ENCODE assay signal across 8 cellular contexts in the genomic region with DNA sequence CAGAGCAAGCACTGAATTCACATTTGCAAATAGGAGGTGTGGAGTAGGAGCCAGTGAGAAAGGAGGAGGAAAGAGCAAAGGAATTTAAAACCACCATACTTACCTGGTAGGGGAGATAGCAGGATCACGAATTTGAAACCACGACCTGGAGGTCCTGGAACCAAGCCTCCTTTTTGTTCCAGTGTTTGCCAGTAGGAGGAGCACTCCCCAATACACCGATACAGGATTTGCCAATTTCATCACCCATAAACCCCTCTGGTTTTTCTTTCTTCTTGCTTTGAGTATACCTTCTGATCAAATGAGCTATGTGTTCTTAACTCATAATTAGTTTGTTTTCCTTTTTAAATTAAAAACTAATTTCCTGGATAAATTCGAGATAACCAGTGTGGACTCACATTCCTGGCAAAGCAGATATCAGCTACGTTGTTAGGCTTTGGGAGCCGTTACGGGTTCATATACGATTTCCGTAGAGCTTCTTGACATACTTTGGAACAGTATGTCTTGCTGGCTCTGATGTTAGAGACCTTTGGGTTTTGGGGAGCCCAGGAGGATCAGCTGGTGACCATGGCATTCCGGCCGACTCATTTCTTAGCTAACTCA. TPM values are rescaled to one million over a fixed set of nuclear protein-coding genes. Genes with fewer than 3 reads are reported as not detected.
DNase-seq lines count a peak whose midpoint lies in the region; ATAC-seq and TF ChIP-seq lines count a peak whose summit lies in the region.

No MANE protein-coding gene starts in this region.

- POLR2A ChIA-PET in HCT116 (lab: Charles Lee) = no interaction called here
- POLR2A ChIA-PET in activated CD8-positive, alpha-beta T cell treated with anti-CD3 and anti-CD28 coated beads for 36 hours (lab: Charles Lee) = interaction anchor here (0.7 kb wide), 1 partner anchor 17 kb away, joined by 3 read pairs; no protein-coding TSS in a partner anchor

- H3K27ac ChIP-seq in HCT116 (ENCODE audit: low read depth, low read length) (no peak overlapping the region), vagina (no peak overlapping the region)

- H3K4me2 ChIP-seq in HCT116 (ENCODE audit: low read length) = peak overlapping the region; percentile 30

- H4K20me1 ChIP-seq in HCT116 (ENCODE audit: insufficient read depth) = no peaks in the 10 kb centered on the region

- TF ChIP-seq CTCF in HCT116 (IDR thresholded peaks at IDR 0.05 in 2 of 3, conservative IDR thresholded peaks at IDR 0.05 in 1 of 3; ENCODE audit: borderline replicate concordance in 1 of 3, insufficient read depth in 1 of 3, low read depth in 2 of 3, low read length in 2 of 3) (peak; percentile 51 to 94 (median 93); a peak in 5 of 6 replicates), vagina (IDR thresholded peaks at IDR 0.05) (peak in 2 of 3 experiments; percentile 3 to 21)
- peak; percentile 71 for TF ChIP-seq CTCF in activated CD8-positive, alpha-beta T cell treated with anti-CD3 and anti-CD28 coated beads for 36 hours (IDR thresholded peaks at IDR 0.05)

- H3K4me3 ChIP-seq in HCT116 (replicated peaks in 1 of 2; ENCODE audit: low read depth in 1 of 2, low read length in 2 of 2) = no peak overlapping the region
- H3K4me3 ChIP-seq in vagina = no peak overlapping the region

- H3K36me3 ChIP-seq in HCT116 (ENCODE audit: control insufficient read depth in 1 of 2, insufficient read depth in 2 of 2, low read length in 2 of 2) (no peaks in the 10 kb centered on the region), vagina (no peaks in the 10 kb centered on the region)

- H3K27me3 ChIP-seq in HCT116 (ENCODE audit: insufficient read depth, low read length) (no peaks in the 10 kb centered on the region), vagina (no peaks in the 10 kb centered on the region)

- H3K9me3 ChIP-seq in HCT116 (ENCODE audit: control insufficient read depth in 1 of 2, insufficient read depth in 1 of 2, low read depth in 1 of 2, low read length in 2 of 2) (no peaks in the 10 kb centered on the region), vagina (no peaks in the 10 kb centered on the region)

- H3K4me1 ChIP-seq in HCT116 (ENCODE audit: control insufficient read depth in 1 of 2, insufficient read depth in 2 of 2, low read length in 2 of 2) = peaks cover 0 to 5% of the 10 kb centered on the region in 2 experiments; a peak in 1 of 4 replicates
- H3K4me1 ChIP-seq in vagina = peaks cover 6% of the 10 kb centered on the region

- DNase-seq in AG08395 (ENCODE audit: low spot score) (peak; percentile 46), HCT116 (ENCODE audit: low read depth, low spot score) (peak; percentile 29), iPS-NIHi7 (ENCODE audit: extremely low spot score) (peak; percentile 59), vagina (ENCODE audit: extremely low spot score in 2 of 2) (no peak), HK-2 (ENCODE audit: unreplicated experiment) (no peak)
- peak; percentile 53 for DNase-seq in activated CD8-positive, alpha-beta T cell treated with anti-CD3 and anti-CD28 coated beads for 36 hours
- DNase-seq in effector CD8-positive, alpha-beta T cell (lab: John Stamatoyannopoulos, UW) = no peak

- TF ChIP-seq POLR2A in HCT116 (IDR thresholded peaks at IDR 0.05; ENCODE audit: borderline replicate concordance, extremely low read depth, insufficient read depth, insufficient read length) = no peak
- TF ChIP-seq POLR2A in vagina (IDR thresholded peaks at IDR 0.05) = no peak

- H3K27me3 Mint-ChIP-seq in activated CD8-positive, alpha-beta T cell treated with anti-CD3 and anti-CD28 coated beads for 36 hours = peaks cover 4% of the 10 kb centered on the region

- CTCF ChIA-PET in HCT116 (lab: Charles Lee) = interaction anchor here (0.6 to 1.8 kb wide), 13 partner anchors 12 to 475 kb away, joined by 3 to 8 read pairs (median 4); partner anchors contain the start of gene GAN
- CTCF ChIA-PET in activated CD8-positive, alpha-beta T cell treated with anti-CD3 and anti-CD28 coated beads for 36 hours (lab: Charles Lee) = interaction anchor here (0.6 to 2.1 kb wide), 26 partner anchors 9 to 477 kb away, joined by 3 to 16 read pairs (median 4); partner anchors contain the start of genes BCO1 and GAN

- H3K9me3 Mint-ChIP-seq in activated CD8-positive, alpha-beta T cell treated with anti-CD3 and anti-CD28 coated beads for 36 hours = no peaks in the 10 kb centered on the region

- H3K36me3 Mint-ChIP-seq in activated CD8-positive, alpha-beta T cell treated with anti-CD3 and anti-CD28 coated beads for 36 hours (ENCODE audit: low read depth) = no peaks in the 10 kb centered on the region

- H3K9me2 ChIP-seq in HCT116 (ENCODE audit: insufficient read depth) = no peaks in the 10 kb centered on the region

- H3K79me2 ChIP-seq in HCT116 (ENCODE audit: insufficient read depth, low read length) = no peaks in the 10 kb centered on the region

- ATAC-seq in HCT116 (peak; percentile 88), GM18517 (IDR thresholded peaks at IDR 0.05; ENCODE audit: unreplicated experiment) (no peak)
- ATAC-seq in activated CD8-positive, alpha-beta T cell treated with anti-CD3 and anti-CD28 coated beads for 36 hours = peak; percentile 55

- H3K4me1 Mint-ChIP-seq in activated CD8-positive, alpha-beta T cell treated with anti-CD3 and anti-CD28 coated beads for 36 hours (ENCODE audit: low read depth) = no peaks in the 10 kb centered on the region

- intact Hi-C loops in HCT116 (cut with micrococcal nuclease) (loop anchor here (5.0 kb wide), 1 partner anchor 461 kb away; no protein-coding TSS in a partner anchor), vagina (cut with DNase I) (no loop called here)
- intact Hi-C loops in activated CD8-positive, alpha-beta T cell treated with anti-CD3 and anti-CD28 coated beads for 36 hours (cut with micrococcal nuclease) = no loop called here

- no peak overlapping the region for H3K4me3 Mint-ChIP-seq in activated CD8-positive, alpha-beta T cell treated with anti-CD3 and anti-CD28 coated beads for 36 hours

- peak; percentile 56 for TF ChIP-seq RAD21 in HCT116 (IDR thresholded peaks at IDR 0.05; ENCODE audit: low read depth)

- H2AFZ ChIP-seq in HCT116 (ENCODE audit: low read depth, low read length, poor library complexity, severe bottlenecking) = peak overlapping the region; percentile 59

- RAD21 ChIA-PET in HCT116 (lab: Charles Lee; ENCODE audit: low non-redundant PET in 1 of 2, low total read pairs in 2 of 2, uncharacterized antibody in 2 of 2, unreplicated experiment in 2 of 2) = no interaction called here

- no TSS peak for BruUV-seq in HCT116 (replicated peaks; lab: Mats Ljungman, UMichigan)

- H3K27ac Mint-ChIP-seq in activated CD8-positive, alpha-beta T cell treated with anti-CD3 and anti-CD28 coated beads for 36 hours = no peak overlapping the region

- no peak overlapping the region for H3K9ac ChIP-seq in HCT116 (ENCODE audit: low read length)

TF ChIP-seq in HCT116, 20 proteins besides CTCF, POLR2A, EP300 and RAD21:
- TF ChIP-seq EZH2 (IDR thresholded peaks at IDR 0.05) (no peak), CBX3 (IDR thresholded peaks at IDR 0.05; ENCODE audit: low read depth) (0 out of 2 replicates have a peak, but pooled peaks have one; percentile 43)

RNA-seq across cellular contexts. Expression of gene BCO1, which starts 22.7 kb away (rescaled TPM):
- total RNA-seq in HCT116 (2021; ENCODE audit: unreplicated experiment) (not detected), vagina (not detected)
- polyA plus RNA-seq in HCT116 (2012) = not detected in 2 replicates
- total RNA-seq in activated CD8-positive, alpha-beta T cell treated with anti-CD3 and anti-CD28 coated beads for 36 hours = not detected

RNA-seq across cellular contexts. Expression of gene GAN, which starts 53.6 kb away (rescaled TPM):
- total RNA-seq in HCT116 (2021; ENCODE audit: unreplicated experiment) (22.5 TPM), vagina (20.9 TPM)
- polyA plus RNA-seq in HCT116 (2012) = 3.7 and 4.4 TPM in 2 replicates
- total RNA-seq in activated CD8-positive, alpha-beta T cell treated with anti-CD3 and anti-CD28 coated beads for 36 hours = 10 to 100 TPM; 11.5 to 12.3 TPM

Comparison
In these comparisons a context has a peak if more than half of its experiments do, and no peak if none do; other contexts are left out.
1. DNase-seq: peak in AG08395 (single experiment), HCT116 (single experiment), activated CD8-positive, alpha-beta T cell treated with anti-CD3 and anti-CD28 coated beads for 36 hours (single experiment) and iPS-NIHi7 (single experiment); none in vagina (0 of 2), effector CD8-positive, alpha-beta T cell (single experiment) and HK-2 (single experiment).
2. CTCF ChIP-seq: peak in every context shown above with its lines; median percentile 93 in HCT116; 71 in activated CD8-positive, alpha-beta T cell treated with anti-CD3 and anti-CD28 coated beads for 36 hours; 12 in vagina.